In genomic region chr4:94957030-94957429, GRCh38 we compare ENCODE assay signal across 1 cellular context.
TF ChIP-seq lines count a peak whose summit lies in the region.

No MANE protein-coding gene starts in this region.

TF ChIP-seq in H1, 55 proteins besides CTCF, POLR2A, EP300 and RAD21:
- TF ChIP-seq MAX (IDR thresholded peaks at IDR 0.05) (peak; percentile 45), GABPA (IDR thresholded peaks at IDR 0.05; ENCODE audit: borderline replicate concordance, insufficient read depth, low read length) (no peak), CBX8 (IDR thresholded peaks at IDR 0.05; ENCODE audit: borderline replicate concordance, low read depth, low read length) (no peak), BCL11A (IDR thresholded peaks at IDR 0.05; ENCODE audit: low read depth in 2 of 2, low read length in 2 of 2) (no peak)
